In genomic region chr14:106377432-106377831, GRCh38 we compare ENCODE assay signal across 7 cellular contexts.
"Had no signal": no experiment of that assay in that cellular context is flagged by ENCODE, and none has a peak within 500 bp of the region (broad histone marks: within the 10 kb centered on the region; RNA-seq: fewer than 3 reads in every experiment).

No MANE protein-coding gene starts in this region.

- H3K4me3 ChIP-seq: GM23338 had no signal

- ATAC-seq: GM23338, HepG2 had no signal

- H3K4me1 Mint-ChIP-seq: GM23338, H9 had no signal

- H3K27ac Mint-ChIP-seq: GM23338, H9, HFFc6, IgD-negative memory B cell had no signal

- H3K9me3 Mint-ChIP-seq: IgD-negative memory B cell had no signal

- H3K27ac ChIP-seq: HL-60 had no signal

- H3K36me3 Mint-ChIP-seq: IgD-negative memory B cell had no signal

- H2AFZ ChIP-seq: GM23338 had no signal

- DNase-seq: H9, HCEC 1CT, HFFc6 had no signal

- H3K4me3 Mint-ChIP-seq: GM23338, H9, HFFc6, IgD-negative memory B cell had no signal

- H3K4me2 ChIP-seq: GM23338 had no signal
